Comparison of ENCODE assay signal across 1 cellular context in the genomic region with DNA sequence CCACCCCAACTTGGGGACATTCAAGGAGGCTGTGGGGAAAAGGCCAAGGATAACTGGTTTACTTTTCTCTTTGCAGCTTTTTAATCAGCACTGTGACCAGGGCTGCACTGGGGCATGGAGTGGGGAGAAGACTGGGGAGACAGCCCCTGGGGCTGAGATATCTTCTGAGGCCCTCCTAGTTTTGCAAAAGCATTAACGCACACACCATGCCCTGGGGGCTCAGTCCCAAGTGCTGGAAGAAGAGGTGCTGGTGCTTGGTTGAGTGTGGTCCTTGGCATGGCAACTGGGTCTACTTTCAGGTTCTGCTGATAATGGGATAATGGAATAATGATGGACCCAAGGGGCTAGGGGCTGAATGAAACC.
TF ChIP-seq lines count a peak whose summit lies in the region.

No MANE protein-coding gene starts in this region.

TF ChIP-seq in GM23338, 12 proteins besides CTCF, POLR2A, EP300 and RAD21:
- TF ChIP-seq CREB1 (CRISPR knock-in tag; IDR thresholded peaks at IDR 0.05; ENCODE audit: low read depth) (no peak), STAT1 (IDR thresholded peaks at IDR 0.05; ENCODE audit: unreplicated experiment) (no peak), ZNF114 (CRISPR knock-in tag; IDR thresholded peaks at IDR 0.05) (no peak), EZH2phosphoT487 (IDR thresholded peaks at IDR 0.05; ENCODE audit: unreplicated experiment) (no peak)
TF ChIP-seq in GM23338: peak in this region for 0.
